In the genomic region with DNA sequence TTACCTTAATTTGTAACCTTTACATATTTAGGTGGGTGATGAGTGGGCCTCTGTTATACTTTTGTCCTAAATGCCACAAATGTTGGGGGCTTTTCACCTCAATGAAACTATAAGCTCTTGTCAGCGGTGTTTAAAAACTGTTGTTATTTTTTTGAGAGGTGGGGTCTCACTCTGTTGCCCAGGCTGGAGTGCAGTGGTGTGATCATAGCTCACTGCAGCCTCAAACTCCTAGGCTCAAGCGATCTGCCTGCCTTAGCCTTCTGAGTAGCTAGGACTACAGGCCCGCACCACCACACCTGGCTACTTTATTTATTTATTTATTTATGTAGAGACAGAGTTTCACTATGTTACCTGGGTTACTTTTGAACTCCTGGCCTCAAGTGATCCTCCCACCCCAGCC, we compare ENCODE assay signal across 24 cellular contexts.
DNase-seq lines count a peak whose midpoint lies in the region; ATAC-seq, FAIRE-seq and TF ChIP-seq lines count a peak whose summit lies in the region.
"Had no signal": no experiment of that assay in that cellular context is flagged by ENCODE, and none has a peak within 500 bp of the region (broad histone marks: within the 10 kb centered on the region; RNA-seq: fewer than 3 reads in every experiment).

No MANE protein-coding gene starts in this region.

- DNase-seq in HepG2 (ENCODE audit: low spot score), result no peak
- no peak for DNase-seq in right lobe of liver
- DNase-seq in K562 (ENCODE audit: extremely low read depth in 1 of 4, low spot score in 3 of 4), result no peak
- no peak for DNase-seq in Caco-2
- DNase-seq in left lung, result no peak
- DNase-seq: AML-193; CD4-positive, alpha-beta T cell; CD8-positive, alpha-beta T cell; DMS 273 treated with DMSO at 0.1 percent for 48 hours; DMS153; DMS53; DMS79; DND-41; EL; GDM1 had no signal

- H3K9me1 ChIP-seq in K562 (ENCODE audit: control insufficient read depth, insufficient read depth, low read length), result no peaks in the 10 kb centered on the region

- H3K27ac ChIP-seq in HepG2 (ENCODE audit: extremely low read length, insufficient read depth, low read length) (no peak overlapping the region), right lobe of liver (no peak overlapping the region), K562 (ENCODE audit: extremely low read depth, low read depth, low read length) (no peak overlapping the region), left lung (no peak overlapping the region)
- H3K27ac ChIP-seq: 22Rv1; A549; BLaER1 treated with 17β-estradiol and CSF1 and Interleukin-3, amounts not matched to agents 10 nM and 100 nM; C4-2B had no signal

- TF ChIP-seq RAD21 in HepG2 (CRISPR knock-in tag; IDR thresholded peaks at IDR 0.05), result no peak
- no peak for TF ChIP-seq RAD21 in K562 (CRISPR knock-in tag; conservative IDR thresholded peaks at IDR 0.05 in 1 of 2, IDR thresholded peaks at IDR 0.05 in 1 of 2)

- TF ChIP-seq POLR2A in HepG2 (IDR thresholded peaks at IDR 0.05; ENCODE audit: insufficient read depth in 1 of 2, low read depth in 2 of 2, low read length in 2 of 2) (no peak), right lobe of liver (IDR thresholded peaks at IDR 0.05) (no peak), K562 (conservative IDR thresholded peaks at IDR 0.05) (no peak)

- peaks cover 54% of the 10 kb centered on the region for H3K4me1 Mint-ChIP-seq in stimulated activated memory B cell treated with anti-CD40 and anti-IgM and Interleukin-4, amounts not matched to agents 10 μg/mL and 1 μg/mL and 100 μg/mL, for 72 hours
- peaks cover 11% of the 10 kb centered on the region for H3K4me1 Mint-ChIP-seq in Caco-2 (ENCODE audit: low read depth, unreplicated experiment)

- peaks cover 14% of the 10 kb centered on the region for H3K4me1 ChIP-seq in HepG2 (ENCODE audit: insufficient read depth, low read length)
- H3K4me1 ChIP-seq in right lobe of liver, result no peaks in the 10 kb centered on the region
- H3K4me1 ChIP-seq in K562 (replicated peaks in 1 of 2; ENCODE audit: control insufficient read depth in 2 of 2, insufficient read depth in 2 of 2, low read length in 2 of 2), result peaks cover 2 to 4% of the 10 kb centered on the region in 2 experiments; a peak in 2 of 5 replicates
- H3K4me1 ChIP-seq in Caco-2, result peaks cover 13% of the 10 kb centered on the region
- no peaks in the 10 kb centered on the region for H3K4me1 ChIP-seq in left lung

- FAIRE-seq in HepG2 (lab: Jason Lieb, UNC) (no peak), K562 (lab: Jason Lieb, UNC) (no peak)
- FAIRE-seq: A549, GM12878, GM12892, GM18507 had no signal

- no TSS peak for BruUV-seq in HepG2 (replicated peaks; lab: Mats Ljungman, UMichigan)
- BruUV-seq in K562 (replicated peaks; lab: Mats Ljungman, UMichigan), result no TSS peak
- no TSS peak for BruUV-seq in Caco-2 (replicated peaks; lab: Mats Ljungman, UMichigan)

- peaks cover 30% of the 10 kb centered on the region for H3K36me3 Mint-ChIP-seq in stimulated activated memory B cell treated with anti-CD40 and anti-IgM and Interleukin-4, amounts not matched to agents 10 μg/mL and 1 μg/mL and 100 μg/mL, for 72 hours
- peaks cover 17% of the 10 kb centered on the region for H3K36me3 Mint-ChIP-seq in Caco-2 (ENCODE audit: insufficient read depth, unreplicated experiment)
- H3K36me3 Mint-ChIP-seq: CD8-positive, alpha-beta T cell had no signal

- H3K4me3 ChIP-seq in HepG2 (replicated peaks in 1 of 3; ENCODE audit: insufficient read depth in 1 of 3, low read depth in 2 of 3, low read length in 3 of 3), result no peak overlapping the region
- no peak overlapping the region for H3K4me3 ChIP-seq in right lobe of liver
- H3K4me3 ChIP-seq in K562, result no peak overlapping the region
- no peak overlapping the region for H3K4me3 ChIP-seq in Caco-2 (ENCODE audit: low read depth, low read length)
- H3K4me3 ChIP-seq in left lung, result no peak overlapping the region
- H3K4me3 ChIP-seq: A549; BLaER1 treated with 17β-estradiol and CSF1 and Interleukin-3, amounts not matched to agents 10 nM and 100 nM; GM12878 had no signal

- H3K4me3 Mint-ChIP-seq in stimulated activated memory B cell treated with anti-CD40 and anti-IgM and Interleukin-4, amounts not matched to agents 10 μg/mL and 1 μg/mL and 100 μg/mL, for 72 hours, result no peak overlapping the region
- H3K4me3 Mint-ChIP-seq in Caco-2 (ENCODE audit: unreplicated experiment), result no peak overlapping the region
- H3K4me3 Mint-ChIP-seq: B cell; CD4-positive, alpha-beta T cell; CD8-positive, alpha-beta T cell had no signal

- in situ Hi-C loops in HepG2 (cut with HindIII; ENCODE audit: extremely low pct_ligation_motif_present, low pct_unique_long_range_greater_than_20kb) (no loop called here), K562 (cut with MboI) (no loop called here)

- H3K79me2 ChIP-seq in HepG2 (ENCODE audit: insufficient read depth, low read length) (no peaks in the 10 kb centered on the region), K562 (ENCODE audit: control insufficient read depth, insufficient read depth, low read length) (peaks cover 12% of the 10 kb centered on the region; the same call in 2 of the 3 replicates)

- CTCF ChIA-PET in HepG2 (lab: Yijun Ruan, JAX; ENCODE audit: low intra/inter-chr PET ratio, low total read pairs) (no interaction called here), K562 (lab: Yijun Ruan, JAX; ENCODE audit: low intra/inter-chr PET ratio) (no interaction called here), Caco-2 (lab: Charles Lee) (no interaction called here)

- intact Hi-C loops in HepG2 (cut with micrococcal nuclease; ENCODE audit: unreplicated experiment) (no loop called here), right lobe of liver (cut with DNase I) (no loop called here), K562 (cut with micrococcal nuclease) (no loop called here), Caco-2 (cut with micrococcal nuclease; ENCODE audit: unreplicated experiment) (no loop called here), left lung (cut with DNase I) (no loop called here)

- no peaks in the 10 kb centered on the region for H3K36me3 ChIP-seq in HepG2 (replicated peaks in 1 of 2; ENCODE audit: control insufficient read depth in 1 of 2, insufficient read depth in 2 of 2, low read length in 2 of 2)
- no peaks in the 10 kb centered on the region for H3K36me3 ChIP-seq in right lobe of liver
- no peaks in the 10 kb centered on the region for H3K36me3 ChIP-seq in K562 (ENCODE audit: control insufficient read depth, insufficient read depth, low read length)
- H3K36me3 ChIP-seq in Caco-2 (ENCODE audit: control insufficient read depth, insufficient read depth, low read length), result no peaks in the 10 kb centered on the region
- H3K36me3 ChIP-seq in left lung, result no peaks in the 10 kb centered on the region

- H4K20me1 ChIP-seq in HepG2 (ENCODE audit: insufficient read depth, low read length) (no peaks in the 10 kb centered on the region), K562 (replicated peaks; ENCODE audit: control insufficient read depth, insufficient read depth, low read length) (no peaks in the 10 kb centered on the region)
- H4K20me1 ChIP-seq: BLaER1 treated with 17β-estradiol and CSF1 and Interleukin-3, amounts not matched to agents 10 nM and 100 nM had no signal

- H3K9me3 ChIP-seq in HepG2 (ENCODE audit: low read length) (no peaks in the 10 kb centered on the region), right lobe of liver (no peaks in the 10 kb centered on the region), K562 (replicated peaks; ENCODE audit: control insufficient read depth, insufficient read depth, low read depth, low read length) (no peaks in the 10 kb centered on the region), Caco-2 (no peaks in the 10 kb centered on the region), left lung (no peaks in the 10 kb centered on the region)
- H3K9me3 ChIP-seq: A549 had no signal

- no peaks in the 10 kb centered on the region for H3K27me3 ChIP-seq in HepG2 (ENCODE audit: control insufficient read depth in 1 of 2, insufficient read depth in 2 of 2, low read length in 2 of 2)
- H3K27me3 ChIP-seq in right lobe of liver, result no peaks in the 10 kb centered on the region
- H3K27me3 ChIP-seq in K562 (ENCODE audit: control insufficient read depth in 2 of 2, insufficient read depth in 2 of 2, low read length in 2 of 2), result no peaks in the 10 kb centered on the region
- H3K27me3 ChIP-seq in Caco-2 (replicated peaks; ENCODE audit: control insufficient read depth, insufficient read depth, low read length), result no peaks in the 10 kb centered on the region
- no peaks in the 10 kb centered on the region for H3K27me3 ChIP-seq in left lung
- H3K27me3 ChIP-seq: BLaER1 treated with 17β-estradiol and CSF1 and Interleukin-3, amounts not matched to agents 10 nM and 100 nM had no signal

- no peak for TF ChIP-seq EP300 in HepG2 (IDR thresholded peaks at IDR 0.05; ENCODE audit: low read depth in 2 of 2, low read length in 2 of 2)
- no peak for TF ChIP-seq EP300 in HepG2 (CRISPR knock-in tag; IDR thresholded peaks at IDR 0.05; ENCODE audit: borderline replicate concordance)
- no peak for TF ChIP-seq EP300 in K562 (IDR thresholded peaks at IDR 0.05; ENCODE audit: low read length)

- H3K9me3 Mint-ChIP-seq in stimulated activated memory B cell treated with anti-CD40 and anti-IgM and Interleukin-4, amounts not matched to agents 10 μg/mL and 1 μg/mL and 100 μg/mL, for 72 hours, result peaks cover 6% of the 10 kb centered on the region
- H3K9me3 Mint-ChIP-seq in Caco-2 (ENCODE audit: unreplicated experiment), result no peaks in the 10 kb centered on the region
- H3K9me3 Mint-ChIP-seq: CD8-positive, alpha-beta T cell had no signal

- H3K4me2 ChIP-seq in HepG2 (ENCODE audit: low read depth, low read length) (no peak overlapping the region), K562 (ENCODE audit: insufficient read depth, low read length) (no peak overlapping the region)
- H3K4me2 ChIP-seq: A549; BLaER1 treated with 17β-estradiol and CSF1 and Interleukin-3, amounts not matched to agents 10 nM and 100 nM had no signal

- POLR2A ChIA-PET in HepG2 (lab: Yijun Ruan, JAX) (interaction anchor here (1.5 kb wide), 1 partner anchor 13 kb away, joined by 3 read pairs; no protein-coding TSS in a partner anchor), K562 (lab: Yijun Ruan, JAX) (interaction anchor here (1.4 kb wide), 1 partner anchor 13 kb away, joined by 3 read pairs; no protein-coding TSS in a partner anchor), Caco-2 (lab: Charles Lee) (no interaction called here)

- no peak overlapping the region for H3K9ac ChIP-seq in HepG2 (ENCODE audit: insufficient read depth, low read depth, low read length)
- no peak overlapping the region for H3K9ac ChIP-seq in K562 (ENCODE audit: insufficient read depth in 1 of 2, low read depth in 2 of 2, low read length in 2 of 2)
- H3K9ac ChIP-seq: BLaER1 treated with 17β-estradiol and CSF1 and Interleukin-3, amounts not matched to agents 10 nM and 100 nM had no signal

- H2AFZ ChIP-seq in HepG2 (ENCODE audit: low read length), result no peak overlapping the region
- H2AFZ ChIP-seq in K562 (ENCODE audit: low read depth, low read length), result no peak overlapping the region

- 97% methylated on average over 3 of the region's 3 CpGs for WGBS in HepG2 (ENCODE audit: low lambda C conversion rate)
- 100% methylated on average over 2 of the region's 3 CpGs for WGBS in right lobe of liver (ENCODE audit: insufficient coverage, low coverage, low lambda C conversion rate, missing lambda C conversion rate)
- WGBS in K562 (ENCODE audit: insufficient coverage, low coverage, missing lambda C conversion rate), result 90% methylated on average over 3 of the region's 3 CpGs

- TF ChIP-seq CTCF in HepG2 (CRISPR knock-in tag; IDR thresholded peaks at IDR 0.05) (no peak), right lobe of liver (IDR thresholded peaks at IDR 0.05) (no peak), K562 (IDR thresholded peaks at IDR 0.05 in 2 of 3, conservative IDR thresholded peaks at IDR 0.05 in 1 of 3; ENCODE audit: insufficient read depth in 2 of 3, low read depth in 1 of 3, low read length in 3 of 3) (no peak), Caco-2 (IDR thresholded peaks at IDR 0.05; ENCODE audit: insufficient read depth in 1 of 2, low read depth in 1 of 2, low read length in 1 of 2, severe bottlenecking in 1 of 2, unreplicated experiment in 1 of 2) (no peak), left lung (IDR thresholded peaks at IDR 0.05) (no peak)

- H3K27me3 Mint-ChIP-seq in stimulated activated memory B cell treated with anti-CD40 and anti-IgM and Interleukin-4, amounts not matched to agents 10 μg/mL and 1 μg/mL and 100 μg/mL, for 72 hours, result no peaks in the 10 kb centered on the region
- H3K27me3 Mint-ChIP-seq in Caco-2 (ENCODE audit: insufficient read depth, unreplicated experiment), result no peaks in the 10 kb centered on the region
- H3K27me3 Mint-ChIP-seq: B cell; CD4-positive, alpha-beta T cell had no signal

- H3K27ac Mint-ChIP-seq in stimulated activated memory B cell treated with anti-CD40 and anti-IgM and Interleukin-4, amounts not matched to agents 10 μg/mL and 1 μg/mL and 100 μg/mL, for 72 hours, result peak overlapping the region; percentile 60
- no peak overlapping the region for H3K27ac Mint-ChIP-seq in Caco-2 (ENCODE audit: unreplicated experiment)
- H3K27ac Mint-ChIP-seq: CD4-positive, alpha-beta T cell; CD8-positive, alpha-beta T cell had no signal

- ATAC-seq in HepG2 (no peak), right lobe of liver (no peak), K562 (no peak), left lung (no peak)
- ATAC-seq in stimulated activated memory B cell treated with anti-CD40 and anti-IgM and Interleukin-4, amounts not matched to agents 10 μg/mL and 1 μg/mL and 100 μg/mL, for 72 hours, result no peak
- ATAC-seq: A549; CD8-positive, alpha-beta T cell; GM12878 had no signal

Comparison
In these comparisons a context has a peak if more than half of its experiments do, and no peak if none do; other contexts are left out.
1. Of the 241 proteins assayed by ChIP-seq in both HepG2 and K562: peak only in HepG2: none; only in K562: ZFX and ZNF121; in both: none; in neither: 239.